Comparison of ENCODE assay signal across 8 cellular contexts in genomic region chr6:6008114-6008647, GRCh38. TPM values are rescaled to one million over a fixed set of nuclear protein-coding genes. Genes with fewer than 3 reads are reported as not detected.
DNase-seq lines count a peak whose midpoint lies in the region; ATAC-seq and TF ChIP-seq lines count a peak whose summit lies in the region.

No MANE protein-coding gene starts in this region.

- H3K27me3 ChIP-seq in Karpas-422 (ENCODE audit: low read length) = no peaks in the 10 kb centered on the region

- peaks cover 0 to 4% of the 10 kb centered on the region in 2 donors for H3K9me3 Mint-ChIP-seq in effector memory CD8-positive, alpha-beta T cell

- peak overlapping the region; percentile 52 to 63 for H3K27ac Mint-ChIP-seq in effector memory CD8-positive, alpha-beta T cell

- peak overlapping the region; percentile 76 for H3K4me2 ChIP-seq in Karpas-422 (ENCODE audit: low read depth, low read length, poor library complexity, severe bottlenecking)

- intact Hi-C loops in head of caudate nucleus (cut with DNase I) = no loop called here

- peak; percentile 60 for DNase-seq in NCI-H2227 treated with DMSO at 0.1 percent for 48 hours (lab: John Stamatoyannopoulos, UW)
- DNase-seq in NCI-H2227 (lab: John Stamatoyannopoulos, UW; ENCODE audit: unreplicated experiment) = no peak
- no peak for DNase-seq in Karpas-422
- no peak for DNase-seq in effector memory CD8-positive, alpha-beta T cell
- DNase-seq in retinal pigment epithelial cell (ENCODE audit: low read depth) = no peak
- no peak for DNase-seq in AG20443 (ENCODE audit: low spot score)
- no peak for DNase-seq in SIG-M5 (lab: John Stamatoyannopoulos, UW)
- DNase-seq in head of caudate nucleus = no peak

- no peaks in the 10 kb centered on the region for H3K9me2 ChIP-seq in Karpas-422 (replicated peaks; ENCODE audit: insufficient read depth, low read length)

- H3K79me2 ChIP-seq in Karpas-422 (ENCODE audit: low read length) = no peaks in the 10 kb centered on the region

- peaks cover 31 to 42% of the 10 kb centered on the region in 2 donors for H3K4me1 Mint-ChIP-seq in effector memory CD8-positive, alpha-beta T cell (ENCODE audit: low read depth in 2 of 2)

- H3K27me3 Mint-ChIP-seq in effector memory CD8-positive, alpha-beta T cell = peaks cover 69 to 83% of the 10 kb centered on the region in 2 donors

- H3K4me3 Mint-ChIP-seq in effector memory CD8-positive, alpha-beta T cell = peak overlapping the region; percentile 66 to 83

- no peak for ATAC-seq in effector memory CD8-positive, alpha-beta T cell (replicated peaks)

- peaks cover 20% of the 10 kb centered on the region for H3K4me1 ChIP-seq in Karpas-422 (ENCODE audit: low read length)

- peak overlapping the region; percentile 62 for H3K9ac ChIP-seq in Karpas-422 (ENCODE audit: low read length)

- TF ChIP-seq CTCF in retinal pigment epithelial cell (conservative IDR thresholded peaks at IDR 0.05; ENCODE audit: low read depth, low read length) = no peak

- no peaks in the 10 kb centered on the region for H3K9me3 ChIP-seq in Karpas-422 (ENCODE audit: low read length)

- H4K20me1 ChIP-seq in Karpas-422 (ENCODE audit: insufficient read depth, low read depth, low read length) = no peaks in the 10 kb centered on the region

- peak overlapping the region; percentile 46; the same call in 1 of the 2 replicates for H2AFZ ChIP-seq in Karpas-422 (ENCODE audit: low read length)

- H3K36me3 Mint-ChIP-seq in effector memory CD8-positive, alpha-beta T cell (ENCODE audit: insufficient read depth) = peaks cover 50% of the 10 kb centered on the region

- peak overlapping the region; percentile 64 for H3K27ac ChIP-seq in Karpas-422 (ENCODE audit: low read length)

- H3K4me3 ChIP-seq in Karpas-422 (ENCODE audit: low read length) (peak overlapping the region; percentile 66), retinal pigment epithelial cell (ENCODE audit: low read length) (peak overlapping the region; percentile 40)

- no peaks in the 10 kb centered on the region for H3K36me3 ChIP-seq in Karpas-422 (ENCODE audit: insufficient read depth, low read length)

RNA-seq across cellular contexts. Expression of gene NRN1, which starts 1.5 kb away (rescaled TPM):
- 6.3 and 7.9 TPM in 2 replicates for total RNA-seq in Karpas-422 (2014; rRNA removed; shearing (Covaris generic); ENCODE audit: low replicate concordance)
